1 cellular context compared by ENCODE assay signal in the genomic region with DNA sequence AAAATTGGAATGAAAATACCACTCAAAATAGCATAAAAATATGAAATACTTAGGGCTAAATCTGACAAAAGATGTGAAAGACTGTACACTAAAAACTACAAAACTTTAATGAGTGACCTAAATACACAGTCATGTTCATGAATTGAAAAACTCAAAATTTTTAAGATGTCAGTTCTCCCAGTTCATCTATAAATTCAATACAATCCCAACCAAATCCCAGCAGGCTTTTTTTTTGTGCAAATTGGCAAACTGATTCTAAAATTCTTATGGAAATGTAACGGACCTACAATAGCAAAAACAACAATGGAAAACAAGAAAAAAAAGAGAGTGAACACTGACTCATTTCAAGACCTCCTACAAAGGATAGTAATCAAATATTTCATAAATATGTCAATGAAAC.
TF ChIP-seq lines count a peak whose summit lies in the region.

No MANE protein-coding gene starts in this region.

TF ChIP-seq in endothelial cell of umbilical vein, 7 proteins besides CTCF, POLR2A, EP300 and RAD21:
- TF ChIP-seq, protein P1, sequence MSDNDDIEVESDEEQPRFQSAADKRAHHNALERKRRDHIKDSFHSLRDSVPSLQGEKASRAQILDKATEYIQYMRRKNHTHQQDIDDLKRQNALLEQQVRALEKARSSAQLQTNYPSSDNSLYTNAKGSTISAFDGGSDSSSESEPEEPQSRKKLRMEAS (IDR thresholded peaks at IDR 0.05; ENCODE audit: insufficient read depth, insufficient read length) = no peak
- TF ChIP-seq POLR2AphosphoS5 (IDR thresholded peaks at IDR 0.05; ENCODE audit: insufficient read depth, low read depth, low read length) (no peak), MYC (IDR thresholded peaks at IDR 0.05; ENCODE audit: low read depth, low read length) (no peak), FOS (IDR thresholded peaks at IDR 0.05; ENCODE audit: borderline replicate concordance, insufficient read depth, low read length) (no peak), JUN (IDR thresholded peaks at IDR 0.05; ENCODE audit: borderline replicate concordance, insufficient read depth, insufficient read length, low read depth) (no peak), GATA2 (IDR thresholded peaks at IDR 0.05; ENCODE audit: insufficient read depth, insufficient read length, low read depth, low read length) (no peak), EZH2 (IDR thresholded peaks at IDR 0.05; ENCODE audit: borderline replicate concordance, low read depth, low read length, severe bottlenecking) (no peak)
TF ChIP-seq in endothelial cell of umbilical vein: peak in this region for 0.
